ENCODE assay signal across 10 cellular contexts in the genomic region with DNA sequence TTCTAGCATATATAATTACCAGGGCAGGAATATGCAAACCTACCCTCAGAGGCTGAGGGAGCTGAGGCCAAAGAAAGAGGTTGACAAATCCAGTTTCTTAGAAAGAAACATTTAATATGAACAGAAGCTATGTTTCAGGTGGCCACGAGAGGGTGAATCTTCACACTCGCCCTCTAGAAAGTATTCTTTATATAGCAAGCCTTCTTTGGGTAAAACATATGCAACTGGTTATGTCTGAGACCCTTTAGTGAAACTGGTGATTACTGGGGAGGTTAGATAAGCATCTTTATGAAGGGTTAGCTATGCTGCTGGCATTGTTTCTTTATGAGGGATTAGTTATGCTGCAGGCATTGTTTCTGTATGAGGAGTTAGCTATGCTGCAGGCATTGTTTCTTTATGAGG. TPM values are rescaled to one million over a fixed set of nuclear protein-coding genes. Genes with fewer than 3 reads are reported as not detected.
DNase-seq lines count a peak whose midpoint lies in the region; ATAC-seq, FAIRE-seq and TF ChIP-seq lines count a peak whose summit lies in the region.
"Had no signal": no experiment of that assay in that cellular context is flagged by ENCODE, and none has a peak within 500 bp of the region (broad histone marks: within the 10 kb centered on the region; RNA-seq: fewer than 3 reads in every experiment).

No MANE protein-coding gene starts in this region.

- in situ Hi-C loops in KBM-7 (cut with MboI; ENCODE audit: low pct_unique_long_range_greater_than_20kb, low sequenced_read_pairs): no loop called here

- H3K27me3 ChIP-seq in bronchial epithelial cell (ENCODE audit: control insufficient read depth, insufficient read depth, low read length): no peaks in the 10 kb centered on the region

- H3K36me3 ChIP-seq in bronchial epithelial cell (ENCODE audit: control insufficient read depth, insufficient read depth, low read length): no peaks in the 10 kb centered on the region

- FAIRE-seq in bronchial epithelial cell (lab: Jason Lieb, UNC): no peak

- H3K4me3 Mint-ChIP-seq in osteocyte (ENCODE audit: unreplicated experiment) (no peak overlapping the region), Calu3 (ENCODE audit: low read depth, unreplicated experiment) (no peak overlapping the region)

- no peak for ATAC-seq in GM19467 (IDR thresholded peaks at IDR 0.05; ENCODE audit: unreplicated experiment)
- ATAC-seq: mucosa of descending colon had no signal

- H3K27me3 Mint-ChIP-seq in osteocyte (ENCODE audit: unreplicated experiment) (no peaks in the 10 kb centered on the region), Calu3 (ENCODE audit: unreplicated experiment) (no peaks in the 10 kb centered on the region)

- intact Hi-C loops in Calu3 (cut with micrococcal nuclease; ENCODE audit: unreplicated experiment): no loop called here

- H3K9me3 Mint-ChIP-seq in osteocyte (ENCODE audit: unreplicated experiment) (peaks cover 22% of the 10 kb centered on the region), Calu3 (ENCODE audit: low read depth, unreplicated experiment) (no peaks in the 10 kb centered on the region)

- BruUV-seq in Calu3 (replicated peaks; lab: Mats Ljungman, UMichigan): no TSS peak

- peak; percentile 31 for TF ChIP-seq CTCF in bronchial epithelial cell (IDR thresholded peaks at IDR 0.05; ENCODE audit: insufficient read depth, low read length, severe bottlenecking)
- peak; percentile 36 for TF ChIP-seq CTCF in osteocyte (IDR thresholded peaks at IDR 0.05)
- no peak for TF ChIP-seq CTCF in Calu3 (IDR thresholded peaks at IDR 0.05; ENCODE audit: unreplicated experiment)

- no peaks in the 10 kb centered on the region for H3K4me1 Mint-ChIP-seq in osteocyte (ENCODE audit: unreplicated experiment)
- H3K4me1 Mint-ChIP-seq in Calu3 (ENCODE audit: low read depth, unreplicated experiment): no peaks in the 10 kb centered on the region

- DNase-seq in DMS 273 (lab: John Stamatoyannopoulos, UW; ENCODE audit: unreplicated experiment) (peak; percentile 27), DMS 273 treated with DMSO at 0.1 percent for 48 hours (lab: John Stamatoyannopoulos, UW) (no peak), NCI-H146 treated with DMSO at 0.1 percent for 48 hours (lab: John Stamatoyannopoulos, UW; ENCODE audit: unreplicated experiment) (peak; percentile 36), bronchial epithelial cell (ENCODE audit: low read depth) (no peak), osteocyte (ENCODE audit: extremely low spot score, unreplicated experiment) (no peak), KBM-7 (no peak), Calu3 (no peak)
- DNase-seq: 8988T had no signal

- no peak overlapping the region for H3K27ac Mint-ChIP-seq in osteocyte (ENCODE audit: unreplicated experiment)
- no peak overlapping the region for H3K27ac Mint-ChIP-seq in Calu3 (ENCODE audit: unreplicated experiment)

- CTCF ChIA-PET in Calu3 (lab: Charles Lee): no interaction called here

- H3K4me3 ChIP-seq in bronchial epithelial cell (ENCODE audit: low read depth, low read length): no peak overlapping the region
- H3K4me3 ChIP-seq: mucosa of descending colon had no signal

- H3K36me3 Mint-ChIP-seq in osteocyte (ENCODE audit: unreplicated experiment) (no peaks in the 10 kb centered on the region), Calu3 (ENCODE audit: insufficient read depth, unreplicated experiment) (no peaks in the 10 kb centered on the region)

RNA-seq across cellular contexts. Expression of a gene that starts 50.7 kb away (rescaled TPM):
- total RNA-seq in bronchial epithelial cell (not detected in 2 replicates), osteocyte (not detected in 2 replicates), Calu3 (2022) (not detected in 2 replicates)
- total RNA-seq: mucosa of descending colon had no signal

Comparison
In these comparisons a context has a peak if more than half of its experiments do, and no peak if none do; other contexts are left out.
1. DNase-seq: peak in DMS 273 (single experiment) and NCI-H146 treated with DMSO at 0.1 percent for 48 hours (single experiment); none in DMS 273 treated with DMSO at 0.1 percent for 48 hours (single experiment), bronchial epithelial cell (single experiment), osteocyte (single experiment), KBM-7 (single experiment) and Calu3 (single experiment).